1 cellular context compared by ENCODE assay signal in genomic region chr9:21187487-21187886, GRCh38.
FAIRE-seq lines count a peak whose summit lies in the region.

Gene IFNA4, minus strand, starts transcription at chr9:21187587. Its CDS starts 56 bp downstream, at chr9:21187531.

- peak; percentile 89 for FAIRE-seq in colon (lab: Jason Lieb, UNC)
